ENCODE assay signal across 10 cellular contexts in genomic region chr10:121069061-121069850, GRCh38.
DNase-seq lines count a peak whose midpoint lies in the region; ATAC-seq lines count a peak whose summit lies in the region.
"Had no signal": no experiment of that assay in that cellular context is flagged by ENCODE, and none has a peak within 500 bp of the region (broad histone marks: within the 10 kb centered on the region; RNA-seq: fewer than 3 reads in every experiment).

No MANE protein-coding gene starts in this region.

- peaks cover 6% of the 10 kb centered on the region for H3K9me3 Mint-ChIP-seq in activated T-helper 17 cell treated with anti-CD3 and anti-CD28 coated beads, Interleukin-2, amount 50 U/mL, for 72 hours
- H3K9me3 Mint-ChIP-seq: effector memory CD8-positive, alpha-beta T cell had no signal

- peak; percentile 50 for DNase-seq in NCI-H226
- peak; percentile 55 for DNase-seq in pons (ENCODE audit: low spot score)
- no peak for DNase-seq in DMS 273 treated with DMSO at 0.1 percent for 48 hours (lab: John Stamatoyannopoulos, UW)
- DNase-seq in epidermal melanocyte (ENCODE audit: insufficient read length, low spot score): no peak
- DNase-seq in NCI-H2081 treated with DMSO at 0.1 percent for 48 hours (lab: John Stamatoyannopoulos, UW): no peak
- DNase-seq: effector memory CD8-positive, alpha-beta T cell; NCI-H2171 had no signal

- ATAC-seq in GM18867 (IDR thresholded peaks at IDR 0.05; ENCODE audit: unreplicated experiment): peak; percentile 77
- peak; percentile 80 for ATAC-seq in HG02678 (IDR thresholded peaks at IDR 0.05; ENCODE audit: unreplicated experiment)
- no peak for ATAC-seq in activated T-helper 17 cell treated with anti-CD3 and anti-CD28 coated beads, Interleukin-2, amount 50 U/mL, for 72 hours (replicated peaks)
- ATAC-seq: effector memory CD8-positive, alpha-beta T cell had no signal

- no peaks in the 10 kb centered on the region for H3K4me1 Mint-ChIP-seq in activated T-helper 17 cell treated with anti-CD3 and anti-CD28 coated beads, Interleukin-2, amount 50 U/mL, for 72 hours

- no peak overlapping the region for H3K4me3 Mint-ChIP-seq in activated T-helper 17 cell treated with anti-CD3 and anti-CD28 coated beads, Interleukin-2, amount 50 U/mL, for 72 hours
- H3K4me3 Mint-ChIP-seq: effector memory CD8-positive, alpha-beta T cell had no signal

- no peak overlapping the region for H3K27ac Mint-ChIP-seq in activated T-helper 17 cell treated with anti-CD3 and anti-CD28 coated beads, Interleukin-2, amount 50 U/mL, for 72 hours
- H3K27ac Mint-ChIP-seq: effector memory CD8-positive, alpha-beta T cell had no signal

- H3K27me3 Mint-ChIP-seq in activated T-helper 17 cell treated with anti-CD3 and anti-CD28 coated beads, Interleukin-2, amount 50 U/mL, for 72 hours: peaks cover 9% of the 10 kb centered on the region

- no peaks in the 10 kb centered on the region for H3K36me3 Mint-ChIP-seq in activated T-helper 17 cell treated with anti-CD3 and anti-CD28 coated beads, Interleukin-2, amount 50 U/mL, for 72 hours (ENCODE audit: low read depth)

Comparison
In these comparisons a context has a peak if more than half of its experiments do, and no peak if none do; other contexts are left out.
1. DNase-seq: peak in NCI-H226 (single experiment) and pons (single experiment); none in DMS 273 treated with DMSO at 0.1 percent for 48 hours (single experiment), epidermal melanocyte (single experiment) and NCI-H2081 treated with DMSO at 0.1 percent for 48 hours (single experiment).